In genomic region chr6:119586250-119586882, GRCh38 we compare ENCODE assay signal across 12 cellular contexts.
DNase-seq lines count a peak whose midpoint lies in the region; ATAC-seq and TF ChIP-seq lines count a peak whose summit lies in the region.
"Had no signal": no experiment of that assay in that cellular context is flagged by ENCODE, and none has a peak within 500 bp of the region (broad histone marks: within the 10 kb centered on the region; RNA-seq: fewer than 3 reads in every experiment).

No MANE protein-coding gene starts in this region.

- no peaks in the 10 kb centered on the region for H3K27me3 ChIP-seq in esophagus muscularis mucosa

- H3K4me1 ChIP-seq in esophagus muscularis mucosa: no peaks in the 10 kb centered on the region

- H3K36me3 ChIP-seq in esophagus muscularis mucosa: no peaks in the 10 kb centered on the region

- TF ChIP-seq POLR2A in esophagus muscularis mucosa (IDR thresholded peaks at IDR 0.05; ENCODE audit: low read depth): no peak

- no peak overlapping the region for H3K27ac ChIP-seq in coronary artery
- no peak overlapping the region for H3K27ac ChIP-seq in esophagus muscularis mucosa (replicated peaks in 1 of 4)

- DNase-seq in putamen (ENCODE audit: low spot score) (peak; percentile 56), coronary artery (ENCODE audit: low spot score) (no peak), NCI-H1048 (lab: John Stamatoyannopoulos, UW) (no peak), esophagus muscularis mucosa (ENCODE audit: extremely low spot score) (no peak)
- DNase-seq: activated CD4-positive, alpha-beta memory T cell treated with anti-CD3 and anti-CD28 coated beads, Interleukin-2, amount 10 ng/mL, durations not matched to agents 7 days and 5 days; activated naive CD8-positive, alpha-beta T cell treated with anti-CD3 and anti-CD28 coated beads, Interleukin-2, amount 10 ng/mL, durations not matched to agents 7 days and 5 days; HFFc6; SHP77 treated with DMSO at 0.1 percent for 48 hours; substantia nigra had no signal

- H3K9me3 ChIP-seq in esophagus muscularis mucosa: no peaks in the 10 kb centered on the region

- TF ChIP-seq CTCF in coronary artery (IDR thresholded peaks at IDR 0.05) (no peak), esophagus muscularis mucosa (IDR thresholded peaks at IDR 0.05) (no peak)

- 88% methylated on average over 3 of the region's 3 CpGs for WGBS in esophagus muscularis mucosa

- no peak overlapping the region for H3K4me3 ChIP-seq in coronary artery
- H3K4me3 ChIP-seq in esophagus muscularis mucosa: no peak overlapping the region

- no peak for TF ChIP-seq EP300 in esophagus muscularis mucosa (IDR thresholded peaks at IDR 0.05)

- ATAC-seq in GM19035 (IDR thresholded peaks at IDR 0.05; ENCODE audit: unreplicated experiment) (peak; percentile 91), GM21786 (IDR thresholded peaks at IDR 0.05; ENCODE audit: unreplicated experiment) (peak; percentile 90), HG03354 (IDR thresholded peaks at IDR 0.05; ENCODE audit: poor library complexity, severe bottlenecking, unreplicated experiment) (peak; percentile 86)

- intact Hi-C loops in esophagus muscularis mucosa (cut with DNase I): no loop called here
